ENCODE assay signal across 24 cellular contexts in genomic region chr17:78012428-78012827, GRCh38.
"Had no signal": no experiment of that assay in that cellular context is flagged by ENCODE, and none has a peak within 500 bp of the region (broad histone marks: within the 10 kb centered on the region; RNA-seq: fewer than 3 reads in every experiment).

No MANE protein-coding gene starts in this region.

- H3K4me3 Mint-ChIP-seq: activated B cell treated with CpG ODN at 0.5 μM for 24 hours; activated CD4-positive, alpha-beta memory T cell treated with anti-CD3 and anti-CD28 coated beads, Interleukin-2, amount 10 ng/mL, durations not matched to agents 7 days and 5 days; activated CD4-positive, alpha-beta T cell treated with anti-CD3 and anti-CD28 coated beads, Interleukin-2, amount 10 ng/mL, durations not matched to agents 24 days and 14 days; activated naive CD4-positive, alpha-beta T cell treated with anti-CD3 and anti-CD28 coated beads, Interleukin-2, amount 10 ng/mL, durations not matched to agents 7 days and 5 days; brain had no signal

- DNase-seq: activated B cell treated with CpG ODN at 0.5 μM for 24 hours; activated CD4-positive, alpha-beta memory T cell treated with anti-CD3 and anti-CD28 coated beads, Interleukin-2, amount 10 ng/mL, durations not matched to agents 7 days and 5 days; activated CD4-positive, alpha-beta T cell treated with anti-CD3 and anti-CD28 coated beads for 1 hour; activated CD4-positive, alpha-beta T cell treated with anti-CD3 and anti-CD28 coated beads, Interleukin-2, amount 10 ng/mL, durations not matched to agents 24 days and 14 days; activated gamma-delta T cell treated with Interleukin-2 at 50 U/mL for 16 hours; activated naive CD4-positive, alpha-beta T cell treated with anti-CD3 and anti-CD28 coated beads, Interleukin-2, amount 10 ng/mL, durations not matched to agents 7 days and 5 days; activated T-cell treated with anti-CD3 and anti-CD28 coated beads for 4 hours; activated T-cell treated with anti-CD3 and anti-CD28 coated beads, Interleukin-2, amount 50 U/mL, for 48 hours; amygdala; KG1; NCI-H1092; NCI-H1417; NCI-H1694; NCI-H2029; NCI-H2107; NCI-H2171 treated with DMSO at 0.1 percent for 48 hours; NCI-H226; NCI-H69; PC-3; SHP77; T-helper 17 cell; T-helper 9 cell had no signal

- ATAC-seq: PC-3, T-helper 17 cell had no signal

- H3K9me3 Mint-ChIP-seq: activated B cell treated with CpG ODN at 0.5 μM for 24 hours; activated CD4-positive, alpha-beta memory T cell treated with anti-CD3 and anti-CD28 coated beads, Interleukin-2, amount 10 ng/mL, durations not matched to agents 7 days and 5 days; activated CD4-positive, alpha-beta T cell treated with anti-CD3 and anti-CD28 coated beads, Interleukin-2, amount 10 ng/mL, durations not matched to agents 24 days and 14 days; activated naive CD4-positive, alpha-beta T cell treated with anti-CD3 and anti-CD28 coated beads, Interleukin-2, amount 10 ng/mL, durations not matched to agents 7 days and 5 days; activated T-helper 2 cell treated with anti-CD3 and anti-CD28 coated beads, Interferon-gamma antibody, Interleukin-2, Interleukin-4, amounts not matched to agents 10 μg/mL and 5 μg/mL and 100 μg/mL, durations not matched to agents 14 hours and 24 hours and 36 hours; brain had no signal

- H3K27me3 Mint-ChIP-seq: activated B cell treated with CpG ODN at 0.5 μM for 24 hours; activated CD4-positive, alpha-beta memory T cell treated with anti-CD3 and anti-CD28 coated beads, Interleukin-2, amount 10 ng/mL, durations not matched to agents 7 days and 5 days; activated CD4-positive, alpha-beta T cell treated with anti-CD3 and anti-CD28 coated beads, Interleukin-2, amount 10 ng/mL, durations not matched to agents 24 days and 14 days; activated naive CD4-positive, alpha-beta T cell treated with anti-CD3 and anti-CD28 coated beads, Interleukin-2, amount 10 ng/mL, durations not matched to agents 7 days and 5 days; brain; T-helper 17 cell had no signal

- H3K27ac Mint-ChIP-seq: activated B cell treated with CpG ODN at 0.5 μM for 24 hours; activated CD4-positive, alpha-beta memory T cell treated with anti-CD3 and anti-CD28 coated beads, Interleukin-2, amount 10 ng/mL, durations not matched to agents 7 days and 5 days; activated CD4-positive, alpha-beta T cell treated with anti-CD3 and anti-CD28 coated beads, Interleukin-2, amount 10 ng/mL, durations not matched to agents 24 days and 14 days; activated naive CD4-positive, alpha-beta T cell treated with anti-CD3 and anti-CD28 coated beads, Interleukin-2, amount 10 ng/mL, durations not matched to agents 7 days and 5 days; activated T-helper 2 cell treated with anti-CD3 and anti-CD28 coated beads, Interferon-gamma antibody, Interleukin-2, Interleukin-4, amounts not matched to agents 10 μg/mL and 5 μg/mL and 100 μg/mL, durations not matched to agents 14 hours and 24 hours and 36 hours had no signal
